In the genomic region with DNA sequence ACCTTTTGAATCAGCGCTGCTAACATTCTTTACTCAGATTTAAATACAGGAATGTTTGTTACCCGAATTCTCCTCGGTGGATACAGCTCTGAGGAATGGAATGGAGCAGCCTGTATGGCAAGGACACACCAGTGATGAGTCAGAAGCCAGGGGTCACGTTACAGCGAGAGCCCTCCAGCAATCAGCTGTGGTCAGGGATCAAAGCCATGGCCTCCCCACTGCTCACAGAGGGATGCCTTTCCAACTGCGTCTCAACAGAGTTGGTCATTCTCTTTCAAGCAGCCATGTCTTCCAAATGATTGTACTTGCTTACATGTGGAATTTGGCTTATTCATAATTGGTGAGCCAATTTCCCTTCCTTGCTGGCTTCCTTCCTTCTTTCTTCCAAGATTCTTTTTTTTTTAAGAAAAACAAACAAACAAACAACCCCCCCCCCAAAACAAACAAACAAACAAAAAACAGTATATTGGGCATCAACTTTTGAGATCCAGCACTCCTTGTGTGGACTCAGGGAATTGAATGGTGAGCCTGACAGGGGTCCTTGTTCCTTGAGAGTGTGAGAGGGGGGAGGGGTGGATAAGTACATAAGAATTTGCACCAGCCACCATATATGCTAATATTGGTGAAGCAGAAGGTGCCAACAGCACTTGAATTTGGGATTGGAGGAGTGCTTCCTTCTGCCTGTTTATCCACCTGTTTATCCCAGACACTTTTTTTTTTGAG, we compare ENCODE assay signal across 11 cellular contexts.
DNase-seq lines count a peak whose midpoint lies in the region; ATAC-seq and TF ChIP-seq lines count a peak whose summit lies in the region.
"Had no signal": no experiment of that assay in that cellular context is flagged by ENCODE, and none has a peak within 500 bp of the region (broad histone marks: within the 10 kb centered on the region; RNA-seq: fewer than 3 reads in every experiment).

No MANE protein-coding gene starts in this region.

- POLR2A ChIA-PET in activated CD4-positive, alpha-beta T cell treated with anti-CD3 and anti-CD28 coated beads for 36 hours (lab: Charles Lee) = no interaction called here

- H3K36me3 Mint-ChIP-seq in activated CD4-positive, alpha-beta T cell treated with anti-CD3 and anti-CD28 coated beads for 36 hours (ENCODE audit: low read depth) = no peaks in the 10 kb centered on the region

- no peak overlapping the region for H3K27ac Mint-ChIP-seq in activated CD4-positive, alpha-beta T cell treated with anti-CD3 and anti-CD28 coated beads for 36 hours
- H3K27ac Mint-ChIP-seq: activated T-cell treated with anti-CD3 and anti-CD28 coated beads, Interleukin-2, amount 50 U/mL, for 24 hours had no signal

- peak; percentile 18 for DNase-seq in 8988T
- peak; percentile 75 for DNase-seq in coronary artery (ENCODE audit: low spot score)
- DNase-seq in lower lobe of right lung = no peak
- no peak for DNase-seq in cerebellar cortex (ENCODE audit: low spot score)
- no peak for DNase-seq in activated CD4-positive, alpha-beta T cell treated with anti-CD3 and anti-CD28 coated beads for 36 hours
- no peak for DNase-seq in NCI-H187 treated with DMSO at 0.1 percent for 48 hours (lab: John Stamatoyannopoulos, UW)
- DNase-seq in left lobe of liver (ENCODE audit: low spot score) = no peak
- DNase-seq: activated T-cell treated with anti-CD3 and anti-CD28 coated beads, Interleukin-2, amount 50 U/mL, for 24 hours; NCI-H1694 had no signal

- H3K4me3 ChIP-seq in coronary artery (no peak overlapping the region), lower lobe of right lung (no peak overlapping the region)
- H3K4me3 ChIP-seq: BLaER1 treated with 17β-estradiol and CSF1 and Interleukin-3, amounts not matched to agents 10 nM and 100 nM had no signal

- H3K27ac ChIP-seq in coronary artery = peak overlapping the region in 1 of 2 donors; percentile 17
- H3K27ac ChIP-seq in lower lobe of right lung = no peak overlapping the region
- H3K27ac ChIP-seq: BLaER1 treated with 17β-estradiol and CSF1 and Interleukin-3, amounts not matched to agents 10 nM and 100 nM had no signal

- no peaks in the 10 kb centered on the region for H3K36me3 ChIP-seq in lower lobe of right lung

- no peaks in the 10 kb centered on the region for H3K4me1 Mint-ChIP-seq in activated CD4-positive, alpha-beta T cell treated with anti-CD3 and anti-CD28 coated beads for 36 hours

- no peak for TF ChIP-seq CTCF in coronary artery (IDR thresholded peaks at IDR 0.05)
- no peak for TF ChIP-seq CTCF in lower lobe of right lung (IDR thresholded peaks at IDR 0.05)

- no peak overlapping the region for H3K4me3 Mint-ChIP-seq in activated CD4-positive, alpha-beta T cell treated with anti-CD3 and anti-CD28 coated beads for 36 hours
- H3K4me3 Mint-ChIP-seq: activated T-cell treated with anti-CD3 and anti-CD28 coated beads, Interleukin-2, amount 50 U/mL, for 24 hours had no signal

- H3K27me3 ChIP-seq in lower lobe of right lung (ENCODE audit: low read depth) = no peaks in the 10 kb centered on the region
- H3K27me3 ChIP-seq: BLaER1 treated with 17β-estradiol and CSF1 and Interleukin-3, amounts not matched to agents 10 nM and 100 nM had no signal

- ATAC-seq in lower lobe of right lung = peak; percentile 59 to 76
- ATAC-seq in activated CD4-positive, alpha-beta T cell treated with anti-CD3 and anti-CD28 coated beads for 36 hours = no peak
- no peak for ATAC-seq in left lobe of liver

- no peak for TF ChIP-seq RAD21 in Ishikawa (IDR thresholded peaks at IDR 0.05; ENCODE audit: low read depth)

- no peaks in the 10 kb centered on the region for H3K27me3 Mint-ChIP-seq in activated CD4-positive, alpha-beta T cell treated with anti-CD3 and anti-CD28 coated beads for 36 hours
- H3K27me3 Mint-ChIP-seq: activated T-cell treated with anti-CD3 and anti-CD28 coated beads, Interleukin-2, amount 50 U/mL, for 24 hours had no signal

- intact Hi-C loops in lower lobe of right lung (cut with DNase I) = no loop called here
- intact Hi-C loops in activated CD4-positive, alpha-beta T cell treated with anti-CD3 and anti-CD28 coated beads for 36 hours (cut with DNase I, micrococcal nuclease) = no loop called here

- H3K4me1 ChIP-seq in lower lobe of right lung = no peaks in the 10 kb centered on the region

- CTCF ChIA-PET in activated CD4-positive, alpha-beta T cell treated with anti-CD3 and anti-CD28 coated beads for 36 hours (lab: Charles Lee) = interaction anchor here (0.7 to 1.3 kb wide), 4 partner anchors 74 to 625 kb away, joined by 3 to 4 read pairs (median 4); no protein-coding TSS in a partner anchor

- no peaks in the 10 kb centered on the region for H3K9me3 ChIP-seq in lower lobe of right lung

- H3K9me3 Mint-ChIP-seq in activated CD4-positive, alpha-beta T cell treated with anti-CD3 and anti-CD28 coated beads for 36 hours (ENCODE audit: low read depth) = no peaks in the 10 kb centered on the region
- H3K9me3 Mint-ChIP-seq: activated T-cell treated with anti-CD3 and anti-CD28 coated beads, Interleukin-2, amount 50 U/mL, for 24 hours had no signal

- peak; percentile 38; the same call in 1 of the 2 replicates for TF ChIP-seq EP300 in Ishikawa (IDR thresholded peaks at IDR 0.05; ENCODE audit: borderline replicate concordance)

TF ChIP-seq in Ishikawa, 13 proteins besides CTCF, POLR2A, EP300 and RAD21:
- TF ChIP-seq ZBTB7A (IDR thresholded peaks at IDR 0.05; ENCODE audit: low read depth) (no peak), CREB1 (IDR thresholded peaks at IDR 0.05; ENCODE audit: low read depth) (no peak), EGR1 (IDR thresholded peaks at IDR 0.05) (no peak), TEAD4 (IDR thresholded peaks at IDR 0.05) (peak; percentile 60), TAF1 (IDR thresholded peaks at IDR 0.05; ENCODE audit: low read depth) (no peak), YY1 (IDR thresholded peaks at IDR 0.05; ENCODE audit: low read depth) (peak; percentile 45; the same call in 1 of the 2 replicates), TCF12 (IDR thresholded peaks at IDR 0.05; ENCODE audit: low read depth) (peak; percentile 46; the same call in 1 of the 2 replicates), NFIC (IDR thresholded peaks at IDR 0.05) (peak; percentile 49; the same call in 1 of the 2 replicates), FOXM1 (IDR thresholded peaks at IDR 0.05; ENCODE audit: borderline replicate concordance, low read depth) (no peak), CEBPB (IDR thresholded peaks at IDR 0.05) (no peak), MAX (IDR thresholded peaks at IDR 0.05) (no peak)
- TF ChIP-seq, protein P1, sequence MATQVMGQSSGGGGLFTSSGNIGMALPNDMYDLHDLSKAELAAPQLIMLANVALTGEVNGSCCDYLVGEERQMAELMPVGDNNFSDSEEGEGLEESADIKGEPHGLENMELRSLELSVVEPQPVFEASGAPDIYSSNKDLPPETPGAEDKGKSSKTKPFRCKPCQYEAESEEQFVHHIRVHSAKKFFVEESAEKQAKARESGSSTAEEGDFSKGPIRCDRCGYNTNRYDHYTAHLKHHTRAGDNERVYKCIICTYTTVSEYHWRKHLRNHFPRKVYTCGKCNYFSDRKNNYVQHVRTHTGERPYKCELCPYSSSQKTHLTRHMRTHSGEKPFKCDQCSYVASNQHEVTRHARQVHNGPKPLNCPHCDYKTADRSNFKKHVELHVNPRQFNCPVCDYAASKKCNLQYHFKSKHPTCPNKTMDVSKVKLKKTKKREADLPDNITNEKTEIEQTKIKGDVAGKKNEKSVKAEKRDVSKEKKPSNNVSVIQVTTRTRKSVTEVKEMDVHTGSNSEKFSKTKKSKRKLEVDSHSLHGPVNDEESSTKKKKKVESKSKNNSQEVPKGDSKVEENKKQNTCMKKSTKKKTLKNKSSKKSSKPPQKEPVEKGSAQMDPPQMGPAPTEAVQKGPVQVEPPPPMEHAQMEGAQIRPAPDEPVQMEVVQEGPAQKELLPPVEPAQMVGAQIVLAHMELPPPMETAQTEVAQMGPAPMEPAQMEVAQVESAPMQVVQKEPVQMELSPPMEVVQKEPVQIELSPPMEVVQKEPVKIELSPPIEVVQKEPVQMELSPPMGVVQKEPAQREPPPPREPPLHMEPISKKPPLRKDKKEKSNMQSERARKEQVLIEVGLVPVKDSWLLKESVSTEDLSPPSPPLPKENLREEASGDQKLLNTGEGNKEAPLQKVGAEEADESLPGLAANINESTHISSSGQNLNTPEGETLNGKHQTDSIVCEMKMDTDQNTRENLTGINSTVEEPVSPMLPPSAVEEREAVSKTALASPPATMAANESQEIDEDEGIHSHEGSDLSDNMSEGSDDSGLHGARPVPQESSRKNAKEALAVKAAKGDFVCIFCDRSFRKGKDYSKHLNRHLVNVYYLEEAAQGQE (IDR thresholded peaks at IDR 0.05; ENCODE audit: low read depth) = no peak
- TF ChIP-seq, protein P2, sequence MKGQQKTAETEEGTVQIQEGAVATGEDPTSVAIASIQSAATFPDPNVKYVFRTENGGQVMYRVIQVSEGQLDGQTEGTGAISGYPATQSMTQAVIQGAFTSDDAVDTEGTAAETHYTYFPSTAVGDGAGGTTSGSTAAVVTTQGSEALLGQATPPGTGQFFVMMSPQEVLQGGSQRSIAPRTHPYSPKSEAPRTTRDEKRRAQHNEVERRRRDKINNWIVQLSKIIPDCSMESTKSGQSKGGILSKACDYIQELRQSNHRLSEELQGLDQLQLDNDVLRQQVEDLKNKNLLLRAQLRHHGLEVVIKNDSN (IDR thresholded peaks at IDR 0.05) = 0 out of 2 replicates have a peak, but pooled peaks have one; percentile 14
TF ChIP-seq in Ishikawa: peak in this region for 5.

Comparison
In these comparisons a context has a peak if more than half of its experiments do, and no peak if none do; other contexts are left out.
1. DNase-seq: peak in 8988T (single experiment) and coronary artery (single experiment); none in lower lobe of right lung (single experiment), cerebellar cortex (single experiment), activated CD4-positive, alpha-beta T cell treated with anti-CD3 and anti-CD28 coated beads for 36 hours (single experiment), NCI-H187 treated with DMSO at 0.1 percent for 48 hours (single experiment) and left lobe of liver (single experiment).
2. ATAC-seq: peak in lower lobe of right lung (2 of 2); none in activated CD4-positive, alpha-beta T cell treated with anti-CD3 and anti-CD28 coated beads for 36 hours (single experiment) and left lobe of liver (single experiment).